Comparison of ENCODE assay signal across 1 cellular context in the genomic region with DNA sequence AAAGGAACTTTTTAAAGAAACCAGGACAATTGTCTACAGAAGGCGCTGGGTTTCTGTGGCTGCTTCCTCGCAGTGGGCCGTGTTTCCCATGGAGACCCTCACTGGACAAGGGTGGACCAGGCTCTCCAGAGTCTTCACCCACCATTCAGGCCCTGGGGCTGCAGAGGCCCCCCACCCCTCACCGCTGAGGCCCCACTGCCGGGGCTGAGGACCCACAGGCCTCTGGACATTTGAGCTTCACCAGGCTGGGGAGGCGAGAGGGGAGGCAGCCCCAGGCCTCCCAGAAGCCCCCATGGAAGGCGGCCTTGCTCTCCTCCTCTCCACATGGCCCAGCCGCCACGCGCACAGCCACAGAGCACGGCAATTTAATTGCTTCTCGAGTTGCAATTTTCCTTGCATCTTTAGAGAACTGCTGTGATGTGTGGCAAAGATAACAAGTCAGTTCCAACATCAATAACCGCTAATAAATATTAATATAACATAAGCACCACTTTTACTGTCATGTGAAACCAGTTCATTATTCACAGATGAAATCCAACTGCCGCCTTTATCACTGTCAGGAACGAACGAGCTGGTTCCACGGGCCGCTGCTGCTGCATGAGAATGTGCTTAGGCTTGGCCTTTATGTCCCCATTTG.
A peak's percentile ranks its signal among the peaks of the same experiment; 100 is the strongest.
TF ChIP-seq lines count a peak whose summit lies in the region.

No MANE protein-coding gene starts in this region.

TF ChIP-seq in neural cell, 6 proteins besides CTCF, POLR2A, EP300 and RAD21:
- TF ChIP-seq POLR2AphosphoS5 (IDR thresholded peaks at IDR 0.05) (peak; percentile 79), TAF1 (IDR thresholded peaks at IDR 0.05; ENCODE audit: low read depth) (no peak), SMC3 (conservative IDR thresholded peaks at IDR 0.05; ENCODE audit: poor library complexity) (peak; percentile 26), MXI1 (conservative IDR thresholded peaks at IDR 0.05; ENCODE audit: poor library complexity, severe bottlenecking) (peak; percentile 90), EZH2 (IDR thresholded peaks at IDR 0.05; ENCODE audit: borderline replicate concordance, insufficient read depth, low read length, poor library complexity, severe bottlenecking) (no peak)
- TF ChIP-seq, protein P1, sequence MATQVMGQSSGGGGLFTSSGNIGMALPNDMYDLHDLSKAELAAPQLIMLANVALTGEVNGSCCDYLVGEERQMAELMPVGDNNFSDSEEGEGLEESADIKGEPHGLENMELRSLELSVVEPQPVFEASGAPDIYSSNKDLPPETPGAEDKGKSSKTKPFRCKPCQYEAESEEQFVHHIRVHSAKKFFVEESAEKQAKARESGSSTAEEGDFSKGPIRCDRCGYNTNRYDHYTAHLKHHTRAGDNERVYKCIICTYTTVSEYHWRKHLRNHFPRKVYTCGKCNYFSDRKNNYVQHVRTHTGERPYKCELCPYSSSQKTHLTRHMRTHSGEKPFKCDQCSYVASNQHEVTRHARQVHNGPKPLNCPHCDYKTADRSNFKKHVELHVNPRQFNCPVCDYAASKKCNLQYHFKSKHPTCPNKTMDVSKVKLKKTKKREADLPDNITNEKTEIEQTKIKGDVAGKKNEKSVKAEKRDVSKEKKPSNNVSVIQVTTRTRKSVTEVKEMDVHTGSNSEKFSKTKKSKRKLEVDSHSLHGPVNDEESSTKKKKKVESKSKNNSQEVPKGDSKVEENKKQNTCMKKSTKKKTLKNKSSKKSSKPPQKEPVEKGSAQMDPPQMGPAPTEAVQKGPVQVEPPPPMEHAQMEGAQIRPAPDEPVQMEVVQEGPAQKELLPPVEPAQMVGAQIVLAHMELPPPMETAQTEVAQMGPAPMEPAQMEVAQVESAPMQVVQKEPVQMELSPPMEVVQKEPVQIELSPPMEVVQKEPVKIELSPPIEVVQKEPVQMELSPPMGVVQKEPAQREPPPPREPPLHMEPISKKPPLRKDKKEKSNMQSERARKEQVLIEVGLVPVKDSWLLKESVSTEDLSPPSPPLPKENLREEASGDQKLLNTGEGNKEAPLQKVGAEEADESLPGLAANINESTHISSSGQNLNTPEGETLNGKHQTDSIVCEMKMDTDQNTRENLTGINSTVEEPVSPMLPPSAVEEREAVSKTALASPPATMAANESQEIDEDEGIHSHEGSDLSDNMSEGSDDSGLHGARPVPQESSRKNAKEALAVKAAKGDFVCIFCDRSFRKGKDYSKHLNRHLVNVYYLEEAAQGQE (IDR thresholded peaks at IDR 0.05; ENCODE audit: borderline replicate concordance): no peak
